Comparison of ENCODE assay signal across 8 cellular contexts in genomic region chr17:50420419-50421112, GRCh38. TPM values are rescaled to one million over a fixed set of nuclear protein-coding genes. Genes with fewer than 3 reads are reported as not detected.
DNase-seq lines count a peak whose midpoint lies in the region; ATAC-seq, FAIRE-seq and TF ChIP-seq lines count a peak whose summit lies in the region.

No MANE protein-coding gene starts in this region.

- TF ChIP-seq RAD21 in GM12878 (IDR thresholded peaks at IDR 0.05; ENCODE audit: insufficient read depth, low read depth, low read length) (no peak), liver (IDR thresholded peaks at IDR 0.05) (no peak)

- WGBS in GM12878 (ENCODE audit: insufficient coverage, insufficient replicate concordance, low lambda C conversion rate, missing lambda C conversion rate), result 97% methylated on average over 6 of the region's 6 CpGs
- WGBS in liver, result 86% methylated on average over 6 of the region's 6 CpGs

- H3K4me2 ChIP-seq in GM12878 (ENCODE audit: control insufficient read depth, insufficient read depth), result peak overlapping the region; percentile 77; the same call in 1 of the 2 replicates

- SMC1A ChIA-PET in GM12878 (lab: Charles Lee; ENCODE audit: uncharacterized antibody, unreplicated experiment), result interaction anchor here (0.6 to 2.6 kb wide), 9 partner anchors 9 to 329 kb away, joined by 3 to 22 read pairs (median 4); partner anchors contain the start of gene LRRC59

- POLR2A ChIA-PET in GM12878 (lab: Charles Lee), result interaction anchor here (0.5 to 2.4 kb wide), 8 partner anchors 24 to 703 kb away, joined by 3 to 31 read pairs (median 4); partner anchors contain the start of gene LRRC59

- peaks cover 3% of the 10 kb centered on the region for H3K9me3 Mint-ChIP-seq in glutamatergic neuron (ENCODE audit: unreplicated experiment)

- no peaks in the 10 kb centered on the region for H3K27me3 ChIP-seq in ACC112 (ENCODE audit: insufficient read depth, low read length)
- no peaks in the 10 kb centered on the region for H3K27me3 ChIP-seq in GM12878 (replicated peaks in 1 of 2; ENCODE audit: control insufficient read depth in 2 of 2, insufficient read depth in 2 of 2, low read length in 1 of 2)
- no peaks in the 10 kb centered on the region for H3K27me3 ChIP-seq in liver (ENCODE audit: control insufficient read depth in 4 of 4, insufficient read depth in 4 of 4, low read length in 3 of 4)

- H3K9ac ChIP-seq in GM12878 (ENCODE audit: control insufficient read depth, insufficient read depth, low read length) (no peak overlapping the region; the same call in 1 of the 2 replicates), liver (ENCODE audit: low read depth in 1 of 2, low read length in 2 of 2) (no peak overlapping the region)

- no peak for ATAC-seq in GM12878
- no peak for ATAC-seq in GM21619 (IDR thresholded peaks at IDR 0.05; ENCODE audit: unreplicated experiment)

- H3K36me3 Mint-ChIP-seq in glutamatergic neuron (ENCODE audit: unreplicated experiment), result peaks cover 9% of the 10 kb centered on the region

- H3K4me1 Mint-ChIP-seq in glutamatergic neuron (ENCODE audit: low read depth, unreplicated experiment), result peaks cover 2% of the 10 kb centered on the region

- H3K9me3 ChIP-seq in KOPT-K1 (ENCODE audit: insufficient read depth, low read length, poor library complexity, severe bottlenecking), result peaks cover 7% of the 10 kb centered on the region
- no peaks in the 10 kb centered on the region for H3K9me3 ChIP-seq in GM12878 (replicated peaks; ENCODE audit: control insufficient read depth, insufficient read depth, low read length)
- H3K9me3 ChIP-seq in liver (ENCODE audit: control insufficient read depth in 4 of 4, low read length in 3 of 4), result no peaks in the 10 kb centered on the region

- intact Hi-C loops in GM12878 (cut with micrococcal nuclease; ENCODE audit: unreplicated experiment), result loop anchor here (1.0 kb wide), 1 partner anchor 23 kb away; the partner anchor contains the start of gene LRRC59

- H3K27ac Mint-ChIP-seq in glutamatergic neuron (ENCODE audit: unreplicated experiment), result no peak overlapping the region

- CTCF ChIA-PET in GM12878 (lab: Yijun Ruan, JAX), result interaction anchor here (1.0 to 3.9 kb wide), 8 partner anchors 9 to 59 kb away, joined by 3 to 50 read pairs (median 5); partner anchors contain the start of gene LRRC59

- H3K27me3 Mint-ChIP-seq in glutamatergic neuron (ENCODE audit: unreplicated experiment), result peaks cover under 1% of the 10 kb centered on the region

- H3K4me3 Mint-ChIP-seq in glutamatergic neuron (ENCODE audit: unreplicated experiment), result no peak overlapping the region

- TF ChIP-seq POLR2A in GM12878 (IDR thresholded peaks at IDR 0.05; ENCODE audit: low read depth, low read length), result no peak

- peak overlapping the region; percentile 69; the same call in 1 of the 2 replicates for H3K27ac ChIP-seq in ACC112 (ENCODE audit: low read depth, low read length)
- H3K27ac ChIP-seq in KOPT-K1 (ENCODE audit: low read depth, low read length, poor library complexity, severe bottlenecking), result peak overlapping the region; percentile 74
- H3K27ac ChIP-seq in GM12878 (ENCODE audit: control insufficient read depth, insufficient read depth), result peak overlapping the region; percentile 80; the same call in 1 of the 2 replicates
- peak overlapping the region; percentile 63 to 79 for H3K27ac ChIP-seq in liver (ENCODE audit: low read depth in 1 of 2, low read length in 2 of 2)

- no peak for TF ChIP-seq EP300 in GM12878 (IDR thresholded peaks at IDR 0.05; ENCODE audit: borderline replicate concordance in 1 of 2, control insufficient read depth in 1 of 2, low read depth in 2 of 2, low read length in 2 of 2)

- no peak for TF ChIP-seq CTCF in GM12878 (IDR thresholded peaks at IDR 0.05 in 2 of 3, conservative IDR thresholded peaks at IDR 0.05 in 1 of 3; ENCODE audit: control insufficient read depth in 2 of 3, extremely low read depth in 1 of 3, insufficient read depth in 1 of 3, low read depth in 3 of 3, low read length in 3 of 3)
- TF ChIP-seq CTCF in liver (IDR thresholded peaks at IDR 0.05; ENCODE audit: low read depth, low read length, missing input control), result no peak
- no peak for TF ChIP-seq CTCF in glutamatergic neuron (IDR thresholded peaks at IDR 0.05; ENCODE audit: partially characterized antibody, unreplicated experiment)

- no peaks in the 10 kb centered on the region for H4K20me1 ChIP-seq in GM12878 (ENCODE audit: control insufficient read depth, insufficient read depth)

- H3K4me1 ChIP-seq in ACC112 (ENCODE audit: control insufficient read depth, insufficient read depth, low read length, unreplicated experiment) (peaks cover 32% of the 10 kb centered on the region), GM12878 (ENCODE audit: control insufficient read depth, insufficient read depth, low read length) (peaks cover 19% of the 10 kb centered on the region), liver (ENCODE audit: control insufficient read depth in 4 of 4, insufficient read depth in 4 of 4, low read length in 3 of 4) (peaks cover 10 to 25% (median 15%) of the 10 kb centered on the region in 4 donors)

- H2AFZ ChIP-seq in ACC112 (ENCODE audit: low read length, unreplicated experiment), result peak overlapping the region; percentile 90
- H2AFZ ChIP-seq in GM12878 (ENCODE audit: control insufficient read depth, low read depth, low read length), result peak overlapping the region; percentile 72

- RAD21 ChIA-PET in GM12878 (lab: Charles Lee; ENCODE audit: unreplicated experiment), result interaction anchor here (0.7 to 2.4 kb wide), 4 partner anchors 23 to 250 kb away, joined by 4 to 14 read pairs (median 8); partner anchors contain the start of gene LRRC59

- FAIRE-seq in GM12878 (lab: Jason Lieb, UNC), result no peak

- H3K79me2 ChIP-seq in ACC112 (ENCODE audit: control insufficient read depth, insufficient read depth, low read length, unreplicated experiment), result peaks cover 8% of the 10 kb centered on the region
- no peaks in the 10 kb centered on the region for H3K79me2 ChIP-seq in GM12878 (ENCODE audit: control insufficient read depth, insufficient read depth, low read length)

- H3K36me3 ChIP-seq in ACC112 (ENCODE audit: insufficient read depth, low read length), result no peaks in the 10 kb centered on the region
- no peaks in the 10 kb centered on the region for H3K36me3 ChIP-seq in KOPT-K1 (ENCODE audit: insufficient read depth, low read length)
- H3K36me3 ChIP-seq in GM12878 (ENCODE audit: control insufficient read depth in 2 of 2, insufficient read depth in 2 of 2, low read length in 1 of 2), result no peaks in the 10 kb centered on the region
- no peaks in the 10 kb centered on the region for H3K36me3 ChIP-seq in liver (ENCODE audit: control insufficient read depth in 4 of 4, insufficient read depth in 3 of 4, low read depth in 1 of 4, low read length in 3 of 4)

- no TSS peak for BruUV-seq in GM12878 (replicated peaks; lab: Mats Ljungman, UMichigan)

- in situ Hi-C loops in GM12878 (cut with MboI), result no loop called here

- DNase-seq in GM12878 (ENCODE audit: low read depth, low spot score) (no peak), middle frontal gyrus (ENCODE audit: extremely low spot score, low spot score) (no peak), glutamatergic neuron (no peak), NCI-H146 (lab: John Stamatoyannopoulos, UW) (no peak)

- peak overlapping the region; percentile 68 for H3K4me3 ChIP-seq in ACC112 (ENCODE audit: low read depth, low read length)
- H3K4me3 ChIP-seq in GM12878, result peak overlapping the region; percentile 14; the same call in 1 of the 2 replicates
- no peak overlapping the region for H3K4me3 ChIP-seq in liver (ENCODE audit: low read depth in 1 of 3, low read length in 3 of 3)

RNA-seq across cellular contexts. Expression of gene ACSF2, which starts 5.5 kb away (rescaled TPM):
- 78.0 and 93.4 TPM in 2 replicates for total RNA-seq in GM12878 (2013; cell fraction: nucleolus; rRNA removed)
- total RNA-seq in GM12878 (2014; rRNA removed) (22.5 and 25.1 TPM in 2 replicates), GM12878 (2014; rRNA removed; fragmentation: Illumina TruSeq; extraction: Trizol) (17.4 and 18.7 TPM in 2 replicates), GM12878 (2021) (28.5 and 32.8 TPM in 2 replicates), liver (10 to 100 TPM; 18.9 to 34.3 TPM), glutamatergic neuron (ENCODE audit: unreplicated experiment) (52.2 TPM)
- 19.8 TPM for polyA plus RNA-seq in GM12878 (2011; ENCODE audit: low read depth)
- polyA plus RNA-seq in GM12878 (2011; rRNA removed) (11.7 and 13.2 TPM in 2 replicates), GM12878 (2014; fragmentation: Illumina TruSeq; extraction: Trizol) (15.5 and 20.9 TPM in 2 replicates), GM12878 (2014; fragmentation: Nextera tagmentation; extraction: Ambion mirVana) (10 to 100 TPM; 10.4 to 14.8 TPM), GM12878 (2014; rRNA removed) (22.4 and 24.9 TPM in 2 replicates), GM12878 (2016; fragmentation: Nextera tagmentation; extraction: Ambion mirVana) (1 to 10 TPM; 7.1 to 8.4 TPM), liver (10 to 100 TPM; 20.0 to 22.2 TPM)
- polyA plus RNA-seq in GM12878 (2011; cell fraction: cytosol; rRNA removed), result 11.9 and 13.3 TPM in 2 replicates
- 36.0 and 60.6 TPM in 2 replicates for polyA plus RNA-seq in GM12878 (2011; cell fraction: nucleus; rRNA removed)
- 20.5 and 23.0 TPM in 2 replicates for polyA plus RNA-seq in GM12878 (2012)
- polyA minus RNA-seq in GM12878 (2011; rRNA and poly(A)+ RNA removed), result 24.4 and 33.9 TPM in 2 replicates
- polyA minus RNA-seq in GM12878 (2011; cell fraction: cytosol; rRNA and poly(A)+ RNA removed), result 4.9 and 7.8 TPM in 2 replicates
- 13.7 and 18.1 TPM in 2 replicates for polyA minus RNA-seq in GM12878 (2011; cell fraction: nucleus; rRNA and poly(A)+ RNA removed)

RNA-seq across cellular contexts. Expression of gene LRRC59, which starts 23.2 kb away (rescaled TPM):
- total RNA-seq in GM12878 (2013; cell fraction: nucleolus; rRNA removed), result 44.7 and 47.5 TPM in 2 replicates
- 64.3 and 72.4 TPM in 2 replicates for total RNA-seq in GM12878 (2014; rRNA removed)
- total RNA-seq in GM12878 (2014; rRNA removed; fragmentation: Illumina TruSeq; extraction: Trizol), result 49.2 and 54.2 TPM in 2 replicates
- 79.2 and 82.2 TPM in 2 replicates for total RNA-seq in GM12878 (2021)
- polyA plus RNA-seq in GM12878 (2011; ENCODE audit: low read depth), result 37.4 TPM
- 34.1 and 53.4 TPM in 2 replicates for polyA plus RNA-seq in GM12878 (2011; rRNA removed)
- polyA plus RNA-seq in GM12878 (2011; cell fraction: cytosol; rRNA removed), result 40.1 and 42.1 TPM in 2 replicates
- polyA plus RNA-seq in GM12878 (2011; cell fraction: nucleus; rRNA removed), result 34.9 and 44.1 TPM in 2 replicates
- 43.8 and 56.7 TPM in 2 replicates for polyA plus RNA-seq in GM12878 (2012)
- 59.2 and 70.4 TPM in 2 replicates for polyA plus RNA-seq in GM12878 (2014; fragmentation: Illumina TruSeq; extraction: Trizol)
- 10 to 100 TPM in 1 of 2 experiments, 1 to 10 TPM in 1; 8.8 to 17.9 TPM for polyA plus RNA-seq in GM12878 (2014; fragmentation: Nextera tagmentation; extraction: Ambion mirVana)
- polyA plus RNA-seq in GM12878 (2014; rRNA removed), result 55.7 and 63.3 TPM in 2 replicates
- polyA plus RNA-seq in GM12878 (2016; fragmentation: Nextera tagmentation; extraction: Ambion mirVana), result 10 to 100 TPM; 75.5 to 81.2 TPM
- polyA minus RNA-seq in GM12878 (2011; rRNA and poly(A)+ RNA removed), result 53.7 and 74.0 TPM in 2 replicates
- 17.4 and 25.3 TPM in 2 replicates for polyA minus RNA-seq in GM12878 (2011; cell fraction: cytosol; rRNA and poly(A)+ RNA removed)
- 22.2 and 37.4 TPM in 2 replicates for polyA minus RNA-seq in GM12878 (2011; cell fraction: nucleus; rRNA and poly(A)+ RNA removed)
- 100 to 1,000 TPM in 1 of 2 donors, 10 to 100 TPM in 1; 58.2 to 136 TPM for total RNA-seq in liver
- polyA plus RNA-seq in liver, result 10 to 100 TPM; 21.4 to 93.1 TPM
- 73.9 TPM for total RNA-seq in glutamatergic neuron (ENCODE audit: unreplicated experiment)

RNA-seq across cellular contexts. Expression of gene EME1, which starts 47.5 kb away (rescaled TPM):
- total RNA-seq in GM12878 (2013; cell fraction: nucleolus; rRNA removed), result 21.7 and 26.6 TPM in 2 replicates
- total RNA-seq in GM12878 (2014; rRNA removed) (17.7 and 19.7 TPM in 2 replicates), GM12878 (2014; rRNA removed; fragmentation: Illumina TruSeq; extraction: Trizol) (18.1 and 20.6 TPM in 2 replicates), GM12878 (2021) (16.8 and 20.8 TPM in 2 replicates), liver (1 to 10 TPM in 1 of 2 donors, under 1 TPM in 1; 0.08 to 3.4 TPM), glutamatergic neuron (ENCODE audit: unreplicated experiment) (4.7 TPM)
- polyA plus RNA-seq in GM12878 (2011; ENCODE audit: low read depth), result 10.7 TPM
- polyA plus RNA-seq in GM12878 (2011; rRNA removed) (31.3 and 31.8 TPM in 2 replicates), GM12878 (2014; fragmentation: Illumina TruSeq; extraction: Trizol) (23.2 and 26.9 TPM in 2 replicates), GM12878 (2014; fragmentation: Nextera tagmentation; extraction: Ambion mirVana) (10 to 100 TPM; 13.8 to 16.7 TPM), GM12878 (2014; rRNA removed) (22.9 and 23.7 TPM in 2 replicates), GM12878 (2016; fragmentation: Nextera tagmentation; extraction: Ambion mirVana) (10 to 100 TPM; 32.6 to 40.5 TPM), liver (under 1 TPM; 0.26 to 0.43 TPM)
- polyA plus RNA-seq in GM12878 (2011; cell fraction: cytosol; rRNA removed), result 22.9 and 24.6 TPM in 2 replicates
- 95.0 and 154 TPM in 2 replicates for polyA plus RNA-seq in GM12878 (2011; cell fraction: nucleus; rRNA removed)
- 20.0 and 25.2 TPM in 2 replicates for polyA plus RNA-seq in GM12878 (2012)
- polyA minus RNA-seq in GM12878 (2011; rRNA and poly(A)+ RNA removed), result 14.3 and 16.9 TPM in 2 replicates
- polyA minus RNA-seq in GM12878 (2011; cell fraction: cytosol; rRNA and poly(A)+ RNA removed), result 4.4 and 5.9 TPM in 2 replicates
- 11.7 and 13.2 TPM in 2 replicates for polyA minus RNA-seq in GM12878 (2011; cell fraction: nucleus; rRNA and poly(A)+ RNA removed)

RNA-seq across cellular contexts. Expression of gene MRPL27, which starts 47.6 kb away (rescaled TPM):
- total RNA-seq in GM12878 (2013; cell fraction: nucleolus; rRNA removed), result 42.6 and 54.2 TPM in 2 replicates
- total RNA-seq in GM12878 (2014; rRNA removed), result 79.4 and 88.6 TPM in 2 replicates
- total RNA-seq in GM12878 (2014; rRNA removed; fragmentation: Illumina TruSeq; extraction: Trizol), result 104 TPM in 2 replicates
- 83.0 and 87.9 TPM in 2 replicates for total RNA-seq in GM12878 (2021)
- polyA plus RNA-seq in GM12878 (2011; ENCODE audit: low read depth), result 68.9 TPM
- 109 and 154 TPM in 2 replicates for polyA plus RNA-seq in GM12878 (2011; rRNA removed)
- polyA plus RNA-seq in GM12878 (2011; cell fraction: cytosol; rRNA removed), result 185 and 201 TPM in 2 replicates
- polyA plus RNA-seq in GM12878 (2011; cell fraction: nucleus; rRNA removed), result 74.8 and 78.7 TPM in 2 replicates
- 52.5 and 54.3 TPM in 2 replicates for polyA plus RNA-seq in GM12878 (2012)
- 95.2 and 101 TPM in 2 replicates for polyA plus RNA-seq in GM12878 (2014; fragmentation: Illumina TruSeq; extraction: Trizol)
- polyA plus RNA-seq in GM12878 (2014; fragmentation: Nextera tagmentation; extraction: Ambion mirVana), result 100 to 1,000 TPM; 380 to 390 TPM
- 102 and 109 TPM in 2 replicates for polyA plus RNA-seq in GM12878 (2014; rRNA removed)
- 100 to 1,000 TPM; 224 to 244 TPM for polyA plus RNA-seq in GM12878 (2016; fragmentation: Nextera tagmentation; extraction: Ambion mirVana)
- polyA minus RNA-seq in GM12878 (2011; rRNA and poly(A)+ RNA removed), result 80.9 and 89.4 TPM in 2 replicates
- polyA minus RNA-seq in GM12878 (2011; cell fraction: cytosol; rRNA and poly(A)+ RNA removed), result 18.0 and 19.5 TPM in 2 replicates
- 29.4 and 44.1 TPM in 2 replicates for polyA minus RNA-seq in GM12878 (2011; cell fraction: nucleus; rRNA and poly(A)+ RNA removed)
- 10 to 100 TPM; 25.9 to 36.9 TPM for total RNA-seq in liver
- polyA plus RNA-seq in liver, result 10 to 100 TPM; 70.2 to 87.1 TPM
- 77.2 TPM for total RNA-seq in glutamatergic neuron (ENCODE audit: unreplicated experiment)

RNA-seq across cellular contexts. Expression of gene CHAD, which starts 48.1 kb away (rescaled TPM):
- total RNA-seq in GM12878 (2013; cell fraction: nucleolus; rRNA removed), result not detected in 2 replicates
- not detected in 2 replicates for total RNA-seq in GM12878 (2014; rRNA removed)
- total RNA-seq in GM12878 (2014; rRNA removed; fragmentation: Illumina TruSeq; extraction: Trizol), result not detected in 2 replicates
- total RNA-seq in GM12878 (2021), result not detected in 2 replicates
- not detected for polyA plus RNA-seq in GM12878 (2011; ENCODE audit: low read depth)
- polyA plus RNA-seq in GM12878 (2011; rRNA removed), result not detected in 2 replicates
- polyA plus RNA-seq in GM12878 (2011; cell fraction: cytosol; rRNA removed), result not detected in 2 replicates
- not detected in 2 replicates for polyA plus RNA-seq in GM12878 (2011; cell fraction: nucleus; rRNA removed)
- polyA plus RNA-seq in GM12878 (2012), result 0.37 and 0.39 TPM in 2 replicates
- not detected in 2 replicates for polyA plus RNA-seq in GM12878 (2014; fragmentation: Illumina TruSeq; extraction: Trizol)
- not detected for polyA plus RNA-seq in GM12878 (2014; fragmentation: Nextera tagmentation; extraction: Ambion mirVana)
- not detected in 2 replicates for polyA plus RNA-seq in GM12878 (2014; rRNA removed)
- polyA plus RNA-seq in GM12878 (2016; fragmentation: Nextera tagmentation; extraction: Ambion mirVana), result under 1 TPM in 1 of 2 experiments, not detected in 1; 0.06 TPM
- not detected in 2 replicates for polyA minus RNA-seq in GM12878 (2011; rRNA and poly(A)+ RNA removed)
- polyA minus RNA-seq in GM12878 (2011; cell fraction: cytosol; rRNA and poly(A)+ RNA removed), result not detected in 2 replicates
- polyA minus RNA-seq in GM12878 (2011; cell fraction: nucleus; rRNA and poly(A)+ RNA removed), result not detected in 2 replicates
- 1 to 10 TPM in 1 of 2 donors, under 1 TPM in 1; 0.51 to 1.8 TPM for total RNA-seq in liver
- 1 to 10 TPM; 2.7 to 3.3 TPM for polyA plus RNA-seq in liver
- not detected for total RNA-seq in glutamatergic neuron (ENCODE audit: unreplicated experiment)

Comparison
In these comparisons a context has a peak if more than half of its experiments do, and no peak if none do; other contexts are left out.
1. H3K4me3 ChIP-seq: peak in ACC112 (single experiment) and GM12878 (single experiment); none in liver (0 of 3).
2. Peak in every context shown above with its lines, with median percentiles within 50 percentile points of each other: H3K27ac ChIP-seq.